ENCODE assay signal across 8 cellular contexts in the genomic region with DNA sequence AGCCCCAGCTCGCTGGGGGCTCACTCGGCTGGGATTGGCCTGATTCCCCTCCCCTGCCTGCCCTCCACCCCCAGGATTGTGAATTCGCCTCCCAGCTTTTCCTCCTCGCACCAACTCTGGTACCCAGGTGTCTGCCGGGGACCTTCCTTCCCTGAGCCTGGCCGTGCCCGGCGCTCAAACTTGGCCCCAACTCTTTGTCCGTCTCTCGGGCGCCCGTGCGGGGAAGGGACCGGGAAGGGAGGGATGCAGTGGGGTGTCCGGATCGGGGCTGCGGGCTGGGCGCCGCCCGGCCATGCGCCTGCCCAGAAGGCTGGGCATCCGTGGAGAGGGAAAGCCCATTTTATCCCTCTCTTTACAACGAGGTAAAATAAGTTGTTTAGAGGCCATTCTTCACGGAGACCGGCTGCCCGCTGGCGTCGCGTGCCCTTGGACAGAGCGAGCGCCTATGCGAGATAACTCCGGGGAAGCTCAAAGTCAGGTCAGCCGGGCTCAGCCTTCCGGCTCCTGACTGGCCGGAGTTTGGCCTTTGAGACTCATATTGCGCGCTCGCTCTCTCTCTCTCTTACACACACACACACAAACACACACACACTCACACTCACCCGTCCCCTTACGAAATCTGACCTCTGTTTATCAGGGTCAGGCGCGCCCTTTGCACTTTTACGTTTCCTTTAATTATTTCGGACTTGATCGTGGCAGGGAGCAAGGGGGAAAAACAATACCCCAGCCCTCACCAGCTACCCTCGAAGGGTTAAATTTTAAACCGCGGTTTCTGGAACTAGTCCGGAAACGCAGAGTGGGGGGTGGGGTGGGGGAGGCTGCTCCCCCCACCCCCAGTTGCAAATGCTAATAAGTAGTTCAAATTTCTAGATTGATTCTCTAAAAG.
A peak's percentile ranks its signal among the peaks of the same experiment; 100 is the strongest.
DNase-seq lines count a peak whose midpoint lies in the region; ATAC-seq lines count a peak whose summit lies in the region.

No MANE protein-coding gene starts in this region.

- peak; percentile 3 for DNase-seq in DMS114 treated with DMSO at 0.1 percent for 48 hours (lab: John Stamatoyannopoulos, UW; ENCODE audit: unreplicated experiment)
- DNase-seq in NCI-H748 (lab: John Stamatoyannopoulos, UW; ENCODE audit: unreplicated experiment): peak; percentile 63
- DNase-seq in astrocyte of the hippocampus (ENCODE audit: low read depth, low spot score): peak; percentile 67
- DNase-seq in retina: peak; percentile 85
- DNase-seq in SHP77 (lab: John Stamatoyannopoulos, UW): no peak

- peak overlapping the region; percentile 54 for H3K4me3 ChIP-seq in iPS-11a (ENCODE audit: low read depth, low read length)

- ATAC-seq in GM18517 (IDR thresholded peaks at IDR 0.05; ENCODE audit: unreplicated experiment) (no peak), HG02759 (IDR thresholded peaks at IDR 0.05; ENCODE audit: unreplicated experiment) (no peak)

Comparison
In these comparisons a context has a peak if more than half of its experiments do, and no peak if none do; other contexts are left out.
1. DNase-seq: peak in DMS114 treated with DMSO at 0.1 percent for 48 hours (single experiment), NCI-H748 (single experiment), astrocyte of the hippocampus (single experiment) and retina (single experiment); none in SHP77 (0 of 2).